ENCODE assay signal across 1 cellular context in the genomic region with DNA sequence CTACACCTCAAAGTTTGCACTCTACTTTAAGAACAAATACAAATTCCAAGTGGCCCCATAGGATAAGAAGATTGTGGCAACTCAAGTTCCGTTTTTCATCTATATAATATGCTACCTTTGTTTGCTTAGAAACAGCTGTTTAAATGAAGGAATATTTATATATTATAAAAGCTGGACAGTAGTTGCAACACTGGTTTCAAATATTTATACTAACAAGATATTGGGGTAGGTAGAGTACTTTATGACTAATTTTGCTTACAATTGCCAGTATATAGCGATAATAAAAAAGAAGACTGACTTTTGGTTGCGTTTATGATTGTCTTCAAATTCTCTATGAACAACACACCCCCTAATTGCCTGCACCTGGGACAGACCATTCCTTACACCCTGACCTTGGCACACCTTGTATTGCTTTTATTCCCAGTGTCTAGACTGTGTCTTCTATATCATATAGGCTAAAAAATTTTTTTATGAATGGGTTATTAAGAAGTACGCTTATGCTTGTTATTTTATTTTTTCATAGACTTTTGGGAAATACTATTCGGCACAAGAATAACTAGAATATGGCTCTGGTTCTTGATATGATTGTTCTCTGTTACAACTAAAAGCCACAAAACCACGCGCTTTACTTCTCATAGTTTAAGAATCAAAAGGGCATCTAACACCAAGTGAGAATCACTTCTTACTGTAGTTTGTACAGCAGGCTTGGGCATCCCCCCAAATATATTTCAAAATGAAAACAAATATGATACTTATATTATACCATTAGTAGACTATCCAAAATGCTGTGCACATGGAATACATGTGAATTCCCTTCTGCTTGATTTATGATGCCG.
TF ChIP-seq lines count a peak whose summit lies in the region.

No MANE protein-coding gene starts in this region.

TF ChIP-seq in GM12878, 131 proteins besides CTCF, POLR2A, EP300 and RAD21:
- TF ChIP-seq, protein P1, sequence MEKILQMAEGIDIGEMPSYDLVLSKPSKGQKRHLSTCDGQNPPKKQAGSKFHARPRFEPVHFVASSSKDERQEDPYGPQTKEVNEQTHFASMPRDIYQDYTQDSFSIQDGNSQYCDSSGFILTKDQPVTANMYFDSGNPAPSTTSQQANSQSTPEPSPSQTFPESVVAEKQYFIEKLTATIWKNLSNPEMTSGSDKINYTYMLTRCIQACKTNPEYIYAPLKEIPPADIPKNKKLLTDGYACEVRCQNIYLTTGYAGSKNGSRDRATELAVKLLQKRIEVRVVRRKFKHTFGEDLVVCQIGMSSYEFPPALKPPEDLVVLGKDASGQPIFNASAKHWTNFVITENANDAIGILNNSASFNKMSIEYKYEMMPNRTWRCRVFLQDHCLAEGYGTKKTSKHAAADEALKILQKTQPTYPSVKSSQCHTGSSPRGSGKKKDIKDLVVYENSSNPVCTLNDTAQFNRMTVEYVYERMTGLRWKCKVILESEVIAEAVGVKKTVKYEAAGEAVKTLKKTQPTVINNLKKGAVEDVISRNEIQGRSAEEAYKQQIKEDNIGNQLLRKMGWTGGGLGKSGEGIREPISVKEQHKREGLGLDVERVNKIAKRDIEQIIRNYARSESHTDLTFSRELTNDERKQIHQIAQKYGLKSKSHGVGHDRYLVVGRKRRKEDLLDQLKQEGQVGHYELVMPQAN (conservative IDR thresholded peaks at IDR 0.05) = no peak
- TF ChIP-seq ETV6 (conservative IDR thresholded peaks at IDR 0.05 in 1 of 2, IDR thresholded peaks at IDR 0.05 in 1 of 2; ENCODE audit: borderline replicate concordance in 1 of 2, low read depth in 1 of 2) (no peak), NFXL1 (IDR thresholded peaks at IDR 0.05; ENCODE audit: borderline replicate concordance) (no peak), IKZF1 (conservative IDR thresholded peaks at IDR 0.05) (no peak), SMC3 (IDR thresholded peaks at IDR 0.05; ENCODE audit: borderline replicate concordance, low read length) (no peak), HCFC1 (IDR thresholded peaks at IDR 0.05; ENCODE audit: low read length) (no peak)
